Comparison of ENCODE assay signal across 11 cellular contexts in the genomic region with DNA sequence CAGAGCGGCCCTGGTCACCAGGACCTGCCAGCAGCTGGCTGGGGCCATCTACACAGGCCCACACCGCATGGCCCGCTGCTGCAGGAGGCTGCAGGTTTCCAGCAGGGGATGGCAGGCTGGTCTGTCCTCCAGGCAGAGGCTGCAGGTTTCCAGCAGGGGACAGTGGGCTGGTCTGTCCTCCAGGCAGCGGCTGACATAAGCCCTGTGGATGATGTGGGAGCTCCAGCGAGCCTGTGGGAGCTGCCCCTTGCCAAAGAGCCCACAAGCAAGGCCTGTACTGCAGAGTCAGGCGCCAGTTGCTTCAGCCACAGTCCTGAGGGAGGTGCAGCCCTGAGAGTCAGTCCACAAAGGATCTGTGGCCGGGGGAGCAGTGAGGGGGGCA. TPM values are rescaled to one million over a fixed set of nuclear protein-coding genes. Genes with fewer than 3 reads are reported as not detected.
DNase-seq lines count a peak whose midpoint lies in the region; TF ChIP-seq lines count a peak whose summit lies in the region.
"Had no signal": no experiment of that assay in that cellular context is flagged by ENCODE, and none has a peak within 500 bp of the region (broad histone marks: within the 10 kb centered on the region; RNA-seq: fewer than 3 reads in every experiment).

No MANE protein-coding gene starts in this region.

- no peaks in the 10 kb centered on the region for H3K36me3 ChIP-seq in BE2C
- H3K36me3 ChIP-seq in HEK293 (ENCODE audit: control insufficient read depth in 2 of 2, insufficient read depth in 1 of 2, low read length in 2 of 2), result peaks cover 0 to 4% of the 10 kb centered on the region in 2 experiments; a peak in 1 of 3 replicates

- H3K9me3 ChIP-seq in BE2C, result no peaks in the 10 kb centered on the region
- no peaks in the 10 kb centered on the region for H3K9me3 ChIP-seq in HEK293 (ENCODE audit: control insufficient read depth, insufficient read depth, low read depth, low read length)

- POLR2A ChIA-PET in HEK293 (lab: Yijun Ruan, JAX), result interaction anchor here (0.7 kb wide), 1 partner anchor 564 kb away, joined by 13 read pairs; no protein-coding TSS in a partner anchor

- DNase-seq in BE2C, result peak; percentile 44
- DNase-seq in caudate nucleus (lab: John Stamatoyannopoulos, UW), result peak in 22 of 61 donors; percentile 16 to 71 (median 44)
- peak; percentile 82 for DNase-seq in myocyte (ENCODE audit: low read depth)
- DNase-seq in kidney glomerular epithelial cell (lab: John Stamatoyannopoulos, UW), result no peak
- DNase-seq in NCI-H1048 (lab: John Stamatoyannopoulos, UW), result no peak
- no peak for DNase-seq in NCI-H510A treated with DMSO at 0.1 percent for 48 hours (lab: John Stamatoyannopoulos, UW)
- DNase-seq in OCI-M2 (lab: John Stamatoyannopoulos, UW; ENCODE audit: unreplicated experiment), result no peak
- DNase-seq: CD4-positive, alpha-beta T cell; NCI-H2107 had no signal

- peaks cover 8% of the 10 kb centered on the region; the same call in 1 of the 2 replicates for H3K27me3 ChIP-seq in BE2C

- CTCF ChIA-PET in HEK293 (lab: Yijun Ruan, JAX), result interaction anchor here (3.4 kb wide), 1 partner anchor 493 kb away, joined by 13 read pairs; no protein-coding TSS in a partner anchor

- H3K27ac ChIP-seq in HEK293 (ENCODE audit: extremely low read depth, low read depth, low read length) (no peak overlapping the region), caudate nucleus (ENCODE audit: low read depth, low read length) (peak overlapping the region; percentile 99)

- no peak for TF ChIP-seq CTCF in BE2C (IDR thresholded peaks at IDR 0.05; ENCODE audit: low read depth, low read length)
- peak; percentile 30; the same call in 1 of the 2 replicates for TF ChIP-seq CTCF in HEK293 (tag by site-specific recombination; IDR thresholded peaks at IDR 0.05)

- H3K4me3 ChIP-seq in BE2C (ENCODE audit: low read depth, low read length), result no peak overlapping the region
- H3K4me3 ChIP-seq in HEK293 (ENCODE audit: low read depth, low read length), result no peak overlapping the region

- peaks cover 21% of the 10 kb centered on the region for H3K4me1 ChIP-seq in BE2C
- H3K4me1 ChIP-seq in HEK293 (ENCODE audit: control insufficient read depth, insufficient read depth, low read length), result peaks cover 19% of the 10 kb centered on the region

TF ChIP-seq in HEK293, 187 proteins besides CTCF, POLR2A, EP300 and RAD21:
- TF ChIP-seq ZNF121 (tag by site-specific recombination; IDR thresholded peaks at IDR 0.05) (peak; percentile 65; the same call in 1 of the 2 replicates), ZIC2 (tag by site-specific recombination; IDR thresholded peaks at IDR 0.05) (peak; percentile 16; the same call in 1 of the 2 replicates), ZNF664 (tag by site-specific recombination; IDR thresholded peaks at IDR 0.05) (no peak), EGR2 (tag by site-specific recombination; IDR thresholded peaks at IDR 0.05; ENCODE audit: low read depth) (peak; percentile 18; the same call in 1 of the 2 replicates), GLIS2 (tag by site-specific recombination; IDR thresholded peaks at IDR 0.05) (peak; percentile 51), GLIS1 (tag by site-specific recombination; IDR thresholded peaks at IDR 0.05) (peak; percentile 80), ZNF214 (tag by site-specific recombination; IDR thresholded peaks at IDR 0.05; ENCODE audit: borderline replicate concordance) (no peak), ZNF677 (tag by site-specific recombination; IDR thresholded peaks at IDR 0.05) (no peak)

RNA-seq across cellular contexts. Expression of a gene that starts 18.5 kb away (rescaled TPM):
- 7.5 TPM for polyA plus RNA-seq in BE2C (2012; ENCODE audit: insufficient read depth, insufficient read length, low read depth)
- total RNA-seq in myocyte, result 0.10 and 0.24 TPM in 2 replicates
- polyA plus RNA-seq in myocyte (2012), result 0.10 TPM
- total RNA-seq: activated T-helper 1 cell treated with anti-CD3 and anti-CD28 coated beads, Interleukin-12 subunit alpha, Interleukin-12 subunit beta, Interleukin-2, Interleukin-4 antibody, amounts not matched to agents 30 ng/mL and 10 ng/mL and 1 ng/mL, durations not matched to agents 14 hours and 24 hours and 36 hours had no signal

Comparison
In these comparisons a context has a peak if more than half of its experiments do, and no peak if none do; other contexts are left out.
1. DNase-seq: peak in BE2C (single experiment) and myocyte (single experiment); none in kidney glomerular epithelial cell (single experiment), NCI-H1048 (single experiment), NCI-H510A treated with DMSO at 0.1 percent for 48 hours (single experiment) and OCI-M2 (single experiment).